18 cellular contexts compared by ENCODE assay signal in genomic region chr16:8661703-8662102, GRCh38.
"Had no signal": no experiment of that assay in that cellular context is flagged by ENCODE, and none has a peak within 500 bp of the region (broad histone marks: within the 10 kb centered on the region; RNA-seq: fewer than 3 reads in every experiment).

No MANE protein-coding gene starts in this region.

- H3K27me3 ChIP-seq: ovary, suprapubic skin, testis, tibial artery, upper lobe of left lung, uterus had no signal

- DNase-seq: stimulated activated naive CD8-positive, alpha-beta T cell treated with anti-CD3 and anti-CD28 coated beads, Interleukin-15, Interleukin-2, amounts not matched to agents 100 U/mL and 50 U/mL, for 24 hours had no signal

- H3K9me3 ChIP-seq: ovary, psoas muscle, suprapubic skin, testis, tibial artery, upper lobe of left lung, uterus had no signal

- H3K9ac ChIP-seq: parathyroid adenoma had no signal

- H3K9me3 Mint-ChIP-seq: naive B cell; naive thymus-derived CD8-positive, alpha-beta T cell; natural killer cell treated with Interleukin-12 subunit alpha and Interleukin-12 subunit beta and Interleukin-15 and Interleukin-18, amount 100 ng/mL, for 72 hours; nephron progenitor cell; neural crest cell; stimulated activated memory B cell treated with anti-CD40 and anti-IgM and Interleukin-4, amounts not matched to agents 10 μg/mL and 1 μg/mL and 100 μg/mL, for 72 hours; stimulated activated naive CD8-positive, alpha-beta T cell treated with anti-CD3 and anti-CD28 coated beads, Interleukin-15, amount 100 ng/mL, for 72 hours had no signal

- H2AFZ ChIP-seq: parathyroid adenoma had no signal

- H3K4me1 Mint-ChIP-seq: naive thymus-derived CD8-positive, alpha-beta T cell; nephron progenitor cell; neural crest cell; stimulated activated naive CD8-positive, alpha-beta T cell treated with anti-CD3 and anti-CD28 coated beads, Interleukin-15, amount 100 ng/mL, for 72 hours had no signal

- H3K4me3 Mint-ChIP-seq: naive B cell; naive thymus-derived CD8-positive, alpha-beta T cell; natural killer cell treated with Interleukin-12 subunit alpha and Interleukin-12 subunit beta and Interleukin-15 and Interleukin-18, amount 100 ng/mL, for 72 hours; nephron progenitor cell; neural crest cell; stimulated activated memory B cell treated with anti-CD40 and anti-IgM and Interleukin-4, amounts not matched to agents 10 μg/mL and 1 μg/mL and 100 μg/mL, for 72 hours; stimulated activated naive CD8-positive, alpha-beta T cell treated with anti-CD3 and anti-CD28 coated beads, Interleukin-15, amount 100 ng/mL, for 72 hours had no signal

- H3K4me3 ChIP-seq: ovary, psoas muscle, skin epidermis, smooth muscle cell, suprapubic skin, testis, tibial artery, upper lobe of left lung, uterus had no signal

- H3K79me2 ChIP-seq: parathyroid adenoma had no signal

- H3K27me3 Mint-ChIP-seq: naive B cell; naive thymus-derived CD8-positive, alpha-beta T cell; natural killer cell treated with Interleukin-12 subunit alpha and Interleukin-12 subunit beta and Interleukin-15 and Interleukin-18, amount 100 ng/mL, for 72 hours; stimulated activated memory B cell treated with anti-CD40 and anti-IgM and Interleukin-4, amounts not matched to agents 10 μg/mL and 1 μg/mL and 100 μg/mL, for 72 hours; stimulated activated naive CD8-positive, alpha-beta T cell treated with anti-CD3 and anti-CD28 coated beads, Interleukin-15, amount 100 ng/mL, for 72 hours had no signal

- H3K4me2 ChIP-seq: smooth muscle cell had no signal

- H3K4me1 ChIP-seq: parathyroid adenoma, psoas muscle, suprapubic skin, testis, tibial artery, upper lobe of left lung, uterus had no signal

- H3K27ac Mint-ChIP-seq: naive B cell; naive thymus-derived CD8-positive, alpha-beta T cell; natural killer cell treated with Interleukin-12 subunit alpha and Interleukin-12 subunit beta and Interleukin-15 and Interleukin-18, amount 100 ng/mL, for 72 hours; nephron progenitor cell; stimulated activated naive CD8-positive, alpha-beta T cell treated with anti-CD3 and anti-CD28 coated beads, Interleukin-15, amount 100 ng/mL, for 72 hours had no signal

- H3K27ac ChIP-seq: ovary, parathyroid adenoma, psoas muscle, skin epidermis, suprapubic skin, testis, tibial artery, upper lobe of left lung, uterus had no signal

- H3K36me3 ChIP-seq: ovary, uterus had no signal

- H3K36me3 Mint-ChIP-seq: naive B cell; natural killer cell treated with Interleukin-12 subunit alpha and Interleukin-12 subunit beta and Interleukin-15 and Interleukin-18, amount 100 ng/mL, for 72 hours had no signal
